8 cellular contexts compared by ENCODE assay signal in the genomic region with DNA sequence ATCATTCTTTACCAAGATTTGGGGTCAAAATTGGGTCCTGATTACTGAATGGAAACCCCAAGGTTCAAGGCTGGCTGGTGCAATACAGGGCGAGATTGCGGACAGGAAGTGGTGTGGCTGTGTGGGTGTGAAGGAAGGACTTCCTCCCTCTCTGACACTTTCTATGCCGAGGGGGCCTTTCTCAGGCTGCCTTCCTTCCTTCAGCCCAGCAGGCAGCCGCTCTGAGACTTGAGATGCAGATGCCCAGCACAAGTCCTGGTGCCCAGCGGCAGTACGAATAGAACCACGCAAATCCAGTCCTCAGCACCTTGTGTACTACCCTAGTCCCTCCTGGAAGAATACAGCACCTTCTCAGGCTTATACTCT. TPM values are rescaled to one million over a fixed set of nuclear protein-coding genes. Genes with fewer than 3 reads are reported as not detected.
DNase-seq lines count a peak whose midpoint lies in the region; ATAC-seq and TF ChIP-seq lines count a peak whose summit lies in the region.

No MANE protein-coding gene starts in this region.

- intact Hi-C loops in left lung (cut with DNase I) = no loop called here
- intact Hi-C loops in PC-3 (cut with micrococcal nuclease) = no loop called here
- intact Hi-C loops in dorsolateral prefrontal cortex (cut with DNase I) = no loop called here

- BruUV-seq in PC-3 (replicated peaks; lab: Mats Ljungman, UMichigan) = no TSS peak

- no peak overlapping the region for H3K4me2 ChIP-seq in PC-3 (ENCODE audit: low read length)

- H3K27ac ChIP-seq in left lung (peak overlapping the region in 1 of 2 donors; percentile 81), PC-3 (ENCODE audit: low read length) (no peak overlapping the region), dorsolateral prefrontal cortex (no peak overlapping the region)

- CTCF ChIA-PET in PC-3 (lab: Charles Lee) = no interaction called here

- no peak overlapping the region for H3K9ac ChIP-seq in PC-3 (ENCODE audit: low read length)

- no peaks in the 10 kb centered on the region for H3F3A ChIP-seq in PC-3 (ENCODE audit: low read length, unreplicated experiment)

- ATAC-seq in HG02885 (IDR thresholded peaks at IDR 0.05; ENCODE audit: poor library complexity, unreplicated experiment) (peak; percentile 75), left lung (peak; percentile 74), PC-3 (no peak)

- H3K4me1 ChIP-seq in left lung = peaks cover 3 to 43% of the 10 kb centered on the region in 2 donors
- no peaks in the 10 kb centered on the region for H3K4me1 ChIP-seq in PC-3 (ENCODE audit: insufficient read depth, low read length)

- H3K4me3 ChIP-seq in left lung (no peak overlapping the region), PC-3 (ENCODE audit: low read length) (no peak overlapping the region), dorsolateral prefrontal cortex (no peak overlapping the region)

- no peaks in the 10 kb centered on the region for H3K9me3 ChIP-seq in left lung
- H3K9me3 ChIP-seq in PC-3 (ENCODE audit: low read length) = no peaks in the 10 kb centered on the region

- peak; percentile 67 for DNase-seq in activated naive CD4-positive, alpha-beta T cell treated with Interleukin-2 at 50 U/mL for 16 hours
- DNase-seq in activated naive CD4-positive, alpha-beta T cell (lab: John Stamatoyannopoulos, UW) = no peak
- DNase-seq in SKM-1 (lab: John Stamatoyannopoulos, UW; ENCODE audit: unreplicated experiment) = peak; percentile 97
- DNase-seq in left lung = peak; percentile 70 to 78
- DNase-seq in D341Med (ENCODE audit: low spot score) = no peak
- DNase-seq in PC-3 = no peak
- DNase-seq in dorsolateral prefrontal cortex = no peak

- no peak overlapping the region for H2AFZ ChIP-seq in PC-3 (ENCODE audit: low read length)

- no peaks in the 10 kb centered on the region for H3K79me2 ChIP-seq in PC-3 (ENCODE audit: low read length)

- TF ChIP-seq CTCF in left lung (IDR thresholded peaks at IDR 0.05) = no peak
- TF ChIP-seq CTCF in PC-3 (conservative IDR thresholded peaks at IDR 0.05; ENCODE audit: low read depth, low read length) = no peak
- TF ChIP-seq CTCF in dorsolateral prefrontal cortex (IDR thresholded peaks at IDR 0.05 in 54 of 56, conservative IDR thresholded peaks at IDR 0.05 in 2 of 56; ENCODE audit: low read depth in 1 of 56, partially characterized antibody in 56 of 56) = no peak

- POLR2A ChIA-PET in PC-3 (lab: Charles Lee; ENCODE audit: unreplicated experiment) = no interaction called here

- H3K36me3 ChIP-seq in left lung (peaks cover 0 to 7% of the 10 kb centered on the region in 2 donors), PC-3 (ENCODE audit: low read depth, low read length) (no peaks in the 10 kb centered on the region)

- H3K27me3 ChIP-seq in left lung (no peaks in the 10 kb centered on the region), PC-3 (ENCODE audit: low read length) (peaks cover 16% of the 10 kb centered on the region; the same call in 1 of the 2 replicates), dorsolateral prefrontal cortex (no peaks in the 10 kb centered on the region)

- H3K9me2 ChIP-seq in PC-3 (replicated peaks; ENCODE audit: low read length) = no peaks in the 10 kb centered on the region

- no peaks in the 10 kb centered on the region for H4K20me1 ChIP-seq in PC-3 (ENCODE audit: low read length)

RNA-seq across cellular contexts. Expression of a gene that starts 16.3 kb away (rescaled TPM):
- total RNA-seq in left lung (1 to 10 TPM; 6.4 to 9.0 TPM), PC-3 (2014; rRNA removed) (4.3 and 5.5 TPM in 2 replicates), dorsolateral prefrontal cortex (10 to 100 TPM in 19 of 120 experiments, 1 to 10 TPM in 101; 3.4 to 14.4 (median 7.2) TPM)

Comparison
In these comparisons a context has a peak if more than half of its experiments do, and no peak if none do; other contexts are left out.
1. DNase-seq: peak in activated naive CD4-positive, alpha-beta T cell treated with Interleukin-2 at 50 U/mL for 16 hours (single experiment), SKM-1 (single experiment) and left lung (2 of 2); none in activated naive CD4-positive, alpha-beta T cell (0 of 4), D341Med (single experiment), PC-3 (single experiment) and dorsolateral prefrontal cortex (0 of 10).